In genomic region chr18:36719630-36720029, GRCh38 we compare ENCODE assay signal across 37 cellular contexts.
"Had no signal": no experiment of that assay in that cellular context is flagged by ENCODE, and none has a peak within 500 bp of the region (broad histone marks: within the 10 kb centered on the region; RNA-seq: fewer than 3 reads in every experiment).

No MANE protein-coding gene starts in this region.

- DNase-seq: activated B cell treated with CpG ODN at 0.5 μM for 24 hours; activated CD4-positive, alpha-beta T cell treated with anti-CD3 and anti-CD28 coated beads for 48 hours; activated CD4-positive, alpha-beta T cell treated with anti-CD3 and anti-CD28 coated beads, Interleukin-2, amount 50 U/mL, for 1 hour; activated CD4-positive, alpha-beta T cell treated with anti-CD3 and anti-CD28 coated beads, Interleukin-2, amount 50 U/mL, for 48 hours; activated CD8-positive, alpha-beta memory T cell treated with anti-CD3 and anti-CD28 coated beads for 24 hours; activated CD8-positive, alpha-beta T cell treated with anti-CD3 and anti-CD28 coated beads for 36 hours; activated effector memory CD4-positive, alpha-beta T cell treated with Interleukin-2 at 50 U/mL for 16 hours; activated gamma-delta T cell treated with Interleukin-2 at 50 U/mL for 16 hours; activated naive CD4-positive, alpha-beta T cell treated with anti-CD3 and anti-CD28 coated beads for 36 hours; activated naive CD8-positive, alpha-beta T cell treated with anti-CD3 and anti-CD28 coated beads for 36 hours; activated naive CD8-positive, alpha-beta T cell treated with anti-CD3 and anti-CD28 coated beads, Interleukin-2, amount 50 U/mL, for 24 hours; activated T-cell treated with anti-CD3 and anti-CD28 coated beads, Interleukin-2, amount 50 U/mL, for 4 hours; amygdala; caudate nucleus; cortex of kidney; dermis blood vessel endothelial cell; effector CD4-positive, alpha-beta T cell; effector memory CD8-positive, alpha-beta T cell; esophagus squamous epithelium; foreskin melanocyte; T-helper 1 cell; T-helper 17 cell; T1000; WERI-Rb-1 had no signal

- H3K4me1 ChIP-seq: breast epithelium had no signal

- FAIRE-seq: colon, endometrium, endothelial cell of umbilical vein had no signal

- H3K9me3 ChIP-seq: adrenal gland, ascending aorta, breast epithelium, esophagus squamous epithelium, gastroesophageal sphincter had no signal

- ATAC-seq: activated CD4-positive, CD25-positive, alpha-beta regulatory T cell treated with anti-CD3 and anti-CD28 coated beads, Interleukin-2, amount 50 U/mL, for 24 hours; activated CD8-positive, alpha-beta T cell treated with anti-CD3 and anti-CD28 coated beads for 36 hours; activated naive CD8-positive, alpha-beta T cell treated with anti-CD3 and anti-CD28 coated beads, Interleukin-2, amount 50 U/mL, for 24 hours; activated T-cell treated with anti-CD3 and anti-CD28 coated beads, Interleukin-2, amount 50 U/mL, for 4 hours; activated T-helper 17 cell treated with anti-CD3 and anti-CD28 coated beads, Interleukin-2, amount 50 U/mL, for 72 hours; effector memory CD8-positive, alpha-beta T cell; gastroesophageal sphincter; T-helper 17 cell had no signal

- H3K27me3 ChIP-seq: adrenal gland, ascending aorta, breast epithelium, esophagus squamous epithelium, gastroesophageal sphincter had no signal

- H3K27ac Mint-ChIP-seq: activated B cell treated with CpG ODN at 0.5 μM for 24 hours; activated CD8-positive, alpha-beta T cell treated with anti-CD3 and anti-CD28 coated beads for 36 hours; activated naive CD4-positive, alpha-beta T cell treated with anti-CD3 and anti-CD28 coated beads for 36 hours; activated naive CD4-positive, alpha-beta T cell treated with anti-CD3 and anti-CD28 coated beads, Interleukin-2, amount 50 U/mL, for 24 hours; activated naive CD8-positive, alpha-beta T cell treated with anti-CD3 and anti-CD28 coated beads for 36 hours; activated naive CD8-positive, alpha-beta T cell treated with anti-CD3 and anti-CD28 coated beads, Interleukin-2, amount 50 U/mL, for 24 hours; activated T-helper 17 cell treated with anti-CD3 and anti-CD28 coated beads, Interleukin-2, amount 50 U/mL, for 72 hours; brain; effector memory CD8-positive, alpha-beta T cell; T-helper 17 cell; T-helper 2 cell treated with Interferon-gamma antibody and Interleukin-4, amounts not matched to agents 5 μg/mL and 100 μg/mL, for 36 hours had no signal

- H3K27me3 Mint-ChIP-seq: activated B cell treated with CpG ODN at 0.5 μM for 24 hours; activated CD8-positive, alpha-beta T cell treated with anti-CD3 and anti-CD28 coated beads for 36 hours; activated naive CD4-positive, alpha-beta T cell treated with anti-CD3 and anti-CD28 coated beads, Interleukin-2, amount 50 U/mL, for 24 hours; activated naive CD8-positive, alpha-beta T cell treated with anti-CD3 and anti-CD28 coated beads, Interleukin-2, amount 50 U/mL, for 24 hours; brain had no signal

- H3K36me3 Mint-ChIP-seq: activated naive CD4-positive, alpha-beta T cell treated with anti-CD3 and anti-CD28 coated beads, Interleukin-2, amount 50 U/mL, for 24 hours; activated naive CD8-positive, alpha-beta T cell treated with anti-CD3 and anti-CD28 coated beads for 36 hours had no signal

- H3K27ac ChIP-seq: adrenal gland, ascending aorta, breast epithelium, epithelial cell of prostate, esophagus squamous epithelium, gastroesophageal sphincter, WERI-Rb-1 had no signal

- H3K4me3 Mint-ChIP-seq: activated B cell treated with CpG ODN at 0.5 μM for 24 hours; activated CD8-positive, alpha-beta T cell treated with anti-CD3 and anti-CD28 coated beads for 36 hours; activated naive CD4-positive, alpha-beta T cell treated with anti-CD3 and anti-CD28 coated beads for 36 hours; activated naive CD4-positive, alpha-beta T cell treated with anti-CD3 and anti-CD28 coated beads, Interleukin-2, amount 50 U/mL, for 24 hours; activated naive CD8-positive, alpha-beta T cell treated with anti-CD3 and anti-CD28 coated beads for 36 hours; activated naive CD8-positive, alpha-beta T cell treated with anti-CD3 and anti-CD28 coated beads, Interleukin-2, amount 50 U/mL, for 24 hours; activated T-cell treated with anti-CD3 and anti-CD28 coated beads, Interleukin-2, amount 50 U/mL, for 4 hours; activated T-helper 17 cell treated with anti-CD3 and anti-CD28 coated beads, Interleukin-2, amount 50 U/mL, for 72 hours; brain; effector memory CD8-positive, alpha-beta T cell; T-helper 17 cell; T-helper 2 cell treated with Interferon-gamma antibody and Interleukin-4, amounts not matched to agents 5 μg/mL and 100 μg/mL, for 36 hours had no signal

- H3K4me1 Mint-ChIP-seq: activated B cell treated with CpG ODN at 0.5 μM for 24 hours; activated naive CD4-positive, alpha-beta T cell treated with anti-CD3 and anti-CD28 coated beads, Interleukin-2, amount 50 U/mL, for 24 hours; activated naive CD8-positive, alpha-beta T cell treated with anti-CD3 and anti-CD28 coated beads for 36 hours; activated naive CD8-positive, alpha-beta T cell treated with anti-CD3 and anti-CD28 coated beads, Interleukin-2, amount 50 U/mL, for 24 hours; activated T-helper 17 cell treated with anti-CD3 and anti-CD28 coated beads, Interleukin-2, amount 50 U/mL, for 72 hours; brain; T-helper 17 cell had no signal

- H3K36me3 ChIP-seq: adrenal gland, breast epithelium, esophagus squamous epithelium, WERI-Rb-1 had no signal

- H3K4me3 ChIP-seq: adrenal gland, ascending aorta, breast epithelium, esophagus squamous epithelium, gastroesophageal sphincter had no signal

- H3K9me3 Mint-ChIP-seq: activated B cell treated with CpG ODN at 0.5 μM for 24 hours; activated CD8-positive, alpha-beta T cell treated with anti-CD3 and anti-CD28 coated beads for 36 hours; activated naive CD4-positive, alpha-beta T cell treated with anti-CD3 and anti-CD28 coated beads for 36 hours; activated naive CD4-positive, alpha-beta T cell treated with anti-CD3 and anti-CD28 coated beads, Interleukin-2, amount 50 U/mL, for 24 hours; activated naive CD8-positive, alpha-beta T cell treated with anti-CD3 and anti-CD28 coated beads for 36 hours; activated naive CD8-positive, alpha-beta T cell treated with anti-CD3 and anti-CD28 coated beads, Interleukin-2, amount 50 U/mL, for 24 hours; activated T-cell treated with anti-CD3 and anti-CD28 coated beads, Interleukin-2, amount 50 U/mL, for 4 hours; activated T-helper 17 cell treated with anti-CD3 and anti-CD28 coated beads, Interleukin-2, amount 50 U/mL, for 72 hours; brain; effector memory CD8-positive, alpha-beta T cell; T-helper 2 cell treated with Interferon-gamma antibody and Interleukin-4, amounts not matched to agents 5 μg/mL and 100 μg/mL, for 36 hours had no signal
